8 cellular contexts compared by ENCODE assay signal in genomic region chr9:120579139-120579749, GRCh38. TPM values are rescaled to one million over a fixed set of nuclear protein-coding genes. Genes with fewer than 3 reads are reported as not detected.
DNase-seq lines count a peak whose midpoint lies in the region; ATAC-seq and TF ChIP-seq lines count a peak whose summit lies in the region.

No MANE protein-coding gene starts in this region.

- no peaks in the 10 kb centered on the region for H3K9me2 ChIP-seq in neural cell (ENCODE audit: insufficient read depth, low read length)

- no peaks in the 10 kb centered on the region for H4K20me1 ChIP-seq in neural cell (ENCODE audit: insufficient read depth)

- TF ChIP-seq RAD21 in neural cell (conservative IDR thresholded peaks at IDR 0.05), result no peak

- H3K27me3 Mint-ChIP-seq in stimulated activated naive CD8-positive, alpha-beta T cell treated with anti-CD3 and anti-CD28 coated beads, Interleukin-15, Interleukin-2, amounts not matched to agents 100 ng/mL and 50 ng/mL, for 24 hours, result no peaks in the 10 kb centered on the region

- peak overlapping the region; percentile 94 for H3K4me3 Mint-ChIP-seq in stimulated activated naive CD8-positive, alpha-beta T cell treated with anti-CD3 and anti-CD28 coated beads, Interleukin-15, Interleukin-2, amounts not matched to agents 100 ng/mL and 50 ng/mL, for 24 hours

- TF ChIP-seq CTCF in RWPE2 (IDR thresholded peaks at IDR 0.05; ENCODE audit: poor library complexity, severe bottlenecking), result no peak
- TF ChIP-seq CTCF in epithelial cell of esophagus (IDR thresholded peaks at IDR 0.05; ENCODE audit: insufficient read depth, low read depth, low read length, missing control alignments), result no peak
- no peak for TF ChIP-seq CTCF in neural cell (IDR thresholded peaks at IDR 0.05; ENCODE audit: poor library complexity, severe bottlenecking)

- H3K36me3 Mint-ChIP-seq in stimulated activated naive CD8-positive, alpha-beta T cell treated with anti-CD3 and anti-CD28 coated beads, Interleukin-15, Interleukin-2, amounts not matched to agents 100 ng/mL and 50 ng/mL, for 24 hours (ENCODE audit: low read depth), result peaks cover 15% of the 10 kb centered on the region

- peaks cover 3% of the 10 kb centered on the region for H3K4me1 ChIP-seq in RWPE2 (ENCODE audit: insufficient read depth, poor library complexity, severe bottlenecking)

- peaks cover 30% of the 10 kb centered on the region for H3K79me2 ChIP-seq in neural cell (replicated peaks; ENCODE audit: insufficient read depth, low read length)

- H2AFZ ChIP-seq in neural cell (ENCODE audit: low read depth, low read length), result peak overlapping the region; percentile 25

- no peak for ATAC-seq in stimulated activated naive CD8-positive, alpha-beta T cell treated with anti-CD3 and anti-CD28 coated beads, Interleukin-15, Interleukin-2, amounts not matched to agents 100 U/mL and 50 U/mL, for 24 hours
- ATAC-seq in RWPE2 (ENCODE audit: low read depth) (peak; percentile 17), HG03039 (IDR thresholded peaks at IDR 0.05; ENCODE audit: unreplicated experiment) (no peak), GM21619 (IDR thresholded peaks at IDR 0.05; ENCODE audit: unreplicated experiment) (no peak)

- peak overlapping the region; percentile 76 for H3K9ac ChIP-seq in neural cell (ENCODE audit: low read length)

- peak overlapping the region; percentile 35 for H3K27ac ChIP-seq in RWPE2 (ENCODE audit: poor library complexity, severe bottlenecking)
- peak overlapping the region; percentile 59 for H3K27ac ChIP-seq in neural cell (ENCODE audit: low read length)

- H3K27me3 ChIP-seq in RWPE2 (ENCODE audit: insufficient read depth, poor library complexity, severe bottlenecking) (no peaks in the 10 kb centered on the region), neural cell (ENCODE audit: insufficient read depth, low read depth, low read length) (no peaks in the 10 kb centered on the region)

- H3K36me3 ChIP-seq in RWPE2 (ENCODE audit: low read depth), result peaks cover 13% of the 10 kb centered on the region
- H3K36me3 ChIP-seq in neural cell (ENCODE audit: insufficient read depth, low read length), result no peaks in the 10 kb centered on the region

- H3K4me3 ChIP-seq in RWPE2 (ENCODE audit: severe bottlenecking) (peak overlapping the region; percentile 69), epithelial cell of esophagus (ENCODE audit: low read length) (peak overlapping the region; percentile 84), neural cell (ENCODE audit: low read length) (peak overlapping the region; percentile 83)

- H3K27ac Mint-ChIP-seq in stimulated activated naive CD8-positive, alpha-beta T cell treated with anti-CD3 and anti-CD28 coated beads, Interleukin-15, Interleukin-2, amounts not matched to agents 100 ng/mL and 50 ng/mL, for 24 hours, result peak overlapping the region; percentile 87

- H3K9me3 ChIP-seq in RWPE2 (ENCODE audit: severe bottlenecking) (no peaks in the 10 kb centered on the region), neural cell (ENCODE audit: low read length) (no peaks in the 10 kb centered on the region)

- TF ChIP-seq EP300 in neural cell (conservative IDR thresholded peaks at IDR 0.05; ENCODE audit: poor library complexity, severe bottlenecking), result no peak

- no peaks in the 10 kb centered on the region for H3F3A ChIP-seq in neural cell (ENCODE audit: insufficient read depth, low read length, poor library complexity, severe bottlenecking)

- H3K4me2 ChIP-seq in neural cell (ENCODE audit: low read length), result peak overlapping the region; percentile 74

- H3K4me1 Mint-ChIP-seq in stimulated activated naive CD8-positive, alpha-beta T cell treated with anti-CD3 and anti-CD28 coated beads, Interleukin-15, Interleukin-2, amounts not matched to agents 100 ng/mL and 50 ng/mL, for 24 hours (ENCODE audit: low read depth), result peaks cover 50% of the 10 kb centered on the region

- H3K9me3 Mint-ChIP-seq in stimulated activated naive CD8-positive, alpha-beta T cell treated with anti-CD3 and anti-CD28 coated beads, Interleukin-15, Interleukin-2, amounts not matched to agents 100 ng/mL and 50 ng/mL, for 24 hours, result no peaks in the 10 kb centered on the region

- DNase-seq in stimulated activated naive CD8-positive, alpha-beta T cell treated with anti-CD3 and anti-CD28 coated beads, Interleukin-15, Interleukin-2, amounts not matched to agents 100 U/mL and 50 U/mL, for 24 hours, result no peak
- DNase-seq in RWPE2 (ENCODE audit: low spot score) (no peak), epithelial cell of esophagus (ENCODE audit: low read depth) (peak; percentile 28), activated gamma-delta T cell (lab: John Stamatoyannopoulos, UW) (no peak)

TF ChIP-seq in neural cell, 6 proteins besides CTCF, POLR2A, EP300 and RAD21:
- TF ChIP-seq POLR2AphosphoS5 (IDR thresholded peaks at IDR 0.05), result no peak
- TF ChIP-seq SMC3 (conservative IDR thresholded peaks at IDR 0.05; ENCODE audit: poor library complexity), result no peak
- no peak for TF ChIP-seq EZH2 (IDR thresholded peaks at IDR 0.05; ENCODE audit: borderline replicate concordance, insufficient read depth, low read length, poor library complexity, severe bottlenecking)
- no peak for TF ChIP-seq TAF1 (IDR thresholded peaks at IDR 0.05; ENCODE audit: low read depth)
- no peak for TF ChIP-seq MXI1 (conservative IDR thresholded peaks at IDR 0.05; ENCODE audit: poor library complexity, severe bottlenecking)
- TF ChIP-seq REST (IDR thresholded peaks at IDR 0.05; ENCODE audit: borderline replicate concordance), result no peak

RNA-seq across cellular contexts. Expression of gene CDK5RAP2, which starts 0.7 kb away (rescaled TPM):
- polyA plus RNA-seq in neural cell, result 38.4 and 43.3 TPM in 2 replicates
- polyA minus RNA-seq in neural cell, result 48.5 and 52.3 TPM in 2 replicates
